27 cellular contexts compared by ENCODE assay signal in the genomic region with DNA sequence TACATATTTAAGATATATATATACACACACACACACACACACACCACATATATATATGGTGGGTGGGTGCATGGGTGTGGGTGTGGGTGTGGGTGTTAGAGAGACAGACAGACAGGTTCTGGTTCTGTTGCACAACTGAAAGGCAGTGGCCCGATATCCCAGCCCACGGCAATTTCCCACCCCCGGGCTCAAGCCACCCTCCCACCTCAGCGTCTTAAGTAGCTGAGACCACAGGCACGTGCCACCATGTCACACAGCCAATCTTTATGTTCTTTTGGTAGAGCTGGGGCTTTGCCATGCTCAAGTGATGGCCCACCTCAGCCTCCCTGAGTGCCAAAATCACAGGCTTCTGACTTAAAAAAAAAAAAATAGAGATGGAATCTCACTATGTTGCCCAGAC.
"Had no signal": no experiment of that assay in that cellular context is flagged by ENCODE, and none has a peak within 500 bp of the region (broad histone marks: within the 10 kb centered on the region; RNA-seq: fewer than 3 reads in every experiment).

No MANE protein-coding gene starts in this region.

- H3K4me1 ChIP-seq: colonic mucosa, esophagus muscularis mucosa, esophagus squamous epithelium, gastrocnemius medialis, gastroesophageal sphincter, heart left ventricle had no signal

- H3K27ac ChIP-seq: colonic mucosa, coronary artery, dorsolateral prefrontal cortex, epithelial cell of prostate, esophagus muscularis mucosa, esophagus squamous epithelium, foreskin keratinocyte, gastrocnemius medialis, gastroesophageal sphincter, heart left ventricle had no signal

- DNase-seq: colonic mucosa; cortex of kidney; dermis blood vessel endothelial cell; dorsolateral prefrontal cortex; effector CD4-positive, alpha-beta T cell; effector CD8-positive, alpha-beta T cell; effector memory CD4-positive, alpha-beta T cell; effector memory CD8-positive, alpha-beta T cell; endodermal cell; erythroblast; esophagus squamous epithelium; foreskin fibroblast; foreskin keratinocyte; foreskin melanocyte; gastrocnemius medialis; glutamatergic neuron; head of caudate nucleus; heart left ventricle had no signal

- H3K36me3 ChIP-seq: colonic mucosa, esophagus muscularis mucosa, esophagus squamous epithelium, gastrocnemius medialis, gastroesophageal sphincter, heart left ventricle had no signal

- H3K4me3 ChIP-seq: colonic mucosa, coronary artery, dorsolateral prefrontal cortex, esophagus muscularis mucosa, esophagus squamous epithelium, gastrocnemius medialis, gastroesophageal sphincter, heart left ventricle had no signal

- H3K9me3 ChIP-seq: colonic mucosa, esophagus muscularis mucosa, esophagus squamous epithelium, gastrocnemius medialis, gastroesophageal sphincter had no signal

- ATAC-seq: effector memory CD8-positive, alpha-beta T cell; esophagus mucosa; foreskin keratinocyte; gastrocnemius medialis; gastroesophageal sphincter; heart left ventricle had no signal

- FAIRE-seq: colon, endometrium, endothelial cell of umbilical vein, frontal cortex had no signal

- H3K27me3 ChIP-seq: colonic mucosa, dorsolateral prefrontal cortex, esophagus muscularis mucosa, esophagus squamous epithelium, foreskin keratinocyte, gastrocnemius medialis, gastroesophageal sphincter, heart left ventricle had no signal
